ENCODE assay signal across 11 cellular contexts in the genomic region with DNA sequence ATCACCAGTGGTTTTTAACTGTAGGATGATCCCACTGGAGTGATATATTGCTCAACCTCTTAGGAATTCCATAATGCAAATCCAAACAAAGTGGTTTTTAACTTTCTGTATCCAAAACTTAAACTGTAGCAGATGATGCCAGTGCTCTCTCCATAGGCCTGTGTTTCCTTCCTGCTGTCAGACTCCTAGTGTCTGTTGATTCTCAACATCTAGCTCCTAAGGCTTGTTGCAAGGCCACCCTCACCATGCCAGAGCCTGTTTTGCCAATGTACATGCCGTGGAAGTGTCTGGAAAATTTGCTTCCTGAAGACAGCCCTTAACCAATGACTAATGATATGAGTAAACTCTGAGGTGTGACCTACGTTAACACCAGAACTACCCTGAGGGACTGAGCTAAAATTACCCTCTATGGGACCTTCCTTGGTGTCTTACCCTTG. TPM values are rescaled to one million over a fixed set of nuclear protein-coding genes. Genes with fewer than 3 reads are reported as not detected.
DNase-seq lines count a peak whose midpoint lies in the region; ATAC-seq, FAIRE-seq and TF ChIP-seq lines count a peak whose summit lies in the region.
"Had no signal": no experiment of that assay in that cellular context is flagged by ENCODE, and none has a peak within 500 bp of the region (broad histone marks: within the 10 kb centered on the region; RNA-seq: fewer than 3 reads in every experiment).

No MANE protein-coding gene starts in this region.

- H3K27ac ChIP-seq in left lung, result no peak overlapping the region

- no peak for ATAC-seq in left lung
- no peak for ATAC-seq in GM21381 (IDR thresholded peaks at IDR 0.05; ENCODE audit: unreplicated experiment)

- CTCF ChIA-PET in AG04449 (lab: Yijun Ruan, JAX), result interaction anchor here (0.6 to 1.6 kb wide), 3 partner anchors 8 to 13 kb away, joined by 3 to 4 read pairs (median 3); no protein-coding TSS in a partner anchor

- no peaks in the 10 kb centered on the region for H3K4me1 ChIP-seq in left lung

- no peaks in the 10 kb centered on the region for H3K9me3 ChIP-seq in left lung

- no peak for FAIRE-seq in D721Med (lab: Jason Lieb, UNC)

- H3K27me3 Mint-ChIP-seq in activated CD4-positive, alpha-beta T cell treated with anti-CD3 and anti-CD28 coated beads, Interleukin-2, amount 10 ng/mL, durations not matched to agents 24 days and 14 days, result no peaks in the 10 kb centered on the region

- peaks cover 31% of the 10 kb centered on the region for H3K36me3 Mint-ChIP-seq in activated CD4-positive, alpha-beta T cell treated with anti-CD3 and anti-CD28 coated beads, Interleukin-2, amount 10 ng/mL, durations not matched to agents 24 days and 14 days (ENCODE audit: low read depth)

- no peak overlapping the region for H3K4me3 Mint-ChIP-seq in activated CD4-positive, alpha-beta T cell treated with anti-CD3 and anti-CD28 coated beads, Interleukin-2, amount 10 ng/mL, durations not matched to agents 24 days and 14 days
- H3K4me3 Mint-ChIP-seq: activated T-helper 1 cell treated with anti-CD3 and anti-CD28 coated beads, Interleukin-12 subunit alpha, Interleukin-12 subunit beta, Interleukin-2, Interleukin-4 antibody, amounts not matched to agents 30 ng/mL and 10 ng/mL and 1 ng/mL, durations not matched to agents 14 hours and 24 hours and 36 hours had no signal

- peak; percentile 42 for DNase-seq in AG04449 (ENCODE audit: low read depth, low spot score)
- peak; percentile 43 for DNase-seq in HFF-Myc (ENCODE audit: extremely low read depth, low read depth)
- peak; percentile 52 for DNase-seq in astrocyte of the spinal cord (ENCODE audit: low read depth, low spot score)
- peak; percentile 94 for DNase-seq in islet precursor cell
- DNase-seq in left lung, result no peak
- DNase-seq in D721Med (ENCODE audit: insufficient read length, low spot score), result no peak
- DNase-seq in activated CD4-positive, alpha-beta T cell treated with anti-CD3 and anti-CD28 coated beads, Interleukin-2, amount 10 ng/mL, durations not matched to agents 24 days and 14 days, result no peak
- DNase-seq: COR-L47, NCI-H146 had no signal

- TF ChIP-seq CTCF in AG04449 (IDR thresholded peaks at IDR 0.05; ENCODE audit: insufficient read depth, low read length, missing control alignments) (no peak), HFF-Myc (IDR thresholded peaks at IDR 0.05; ENCODE audit: low read depth, low read length, missing control alignments) (no peak), astrocyte of the spinal cord (IDR thresholded peaks at IDR 0.05; ENCODE audit: low read depth, low read length) (no peak), left lung (IDR thresholded peaks at IDR 0.05) (no peak), D721Med (IDR thresholded peaks at IDR 0.05; ENCODE audit: insufficient read depth, missing control alignments) (no peak)

- H3K27me3 ChIP-seq in left lung, result no peaks in the 10 kb centered on the region

- in situ Hi-C loops in astrocyte of the spinal cord (cut with HindIII; ENCODE audit: low sequenced_read_pairs), result no loop called here

- H3K9me3 Mint-ChIP-seq in activated CD4-positive, alpha-beta T cell treated with anti-CD3 and anti-CD28 coated beads, Interleukin-2, amount 10 ng/mL, durations not matched to agents 24 days and 14 days, result no peaks in the 10 kb centered on the region
- H3K9me3 Mint-ChIP-seq: activated T-helper 1 cell treated with anti-CD3 and anti-CD28 coated beads, Interleukin-12 subunit alpha, Interleukin-12 subunit beta, Interleukin-2, Interleukin-4 antibody, amounts not matched to agents 30 ng/mL and 10 ng/mL and 1 ng/mL, durations not matched to agents 14 hours and 24 hours and 36 hours had no signal

- intact Hi-C loops in left lung (cut with DNase I), result no loop called here
- intact Hi-C loops in activated CD4-positive, alpha-beta T cell treated with anti-CD3 and anti-CD28 coated beads, Interleukin-2, amount 10 ng/mL, durations not matched to agents 24 days and 14 days (cut with micrococcal nuclease), result no loop called here

- no peak overlapping the region for H3K4me3 ChIP-seq in AG04449 (ENCODE audit: low read depth, low read length)
- no peak overlapping the region for H3K4me3 ChIP-seq in HFF-Myc (replicated peaks; ENCODE audit: low read depth, low read length)
- no peak overlapping the region for H3K4me3 ChIP-seq in astrocyte of the spinal cord (ENCODE audit: low read depth, low read length)
- no peak overlapping the region for H3K4me3 ChIP-seq in left lung

- POLR2A ChIA-PET in AG04449 (lab: Yijun Ruan, JAX), result no interaction called here

- H3K4me1 Mint-ChIP-seq in activated CD4-positive, alpha-beta T cell treated with anti-CD3 and anti-CD28 coated beads, Interleukin-2, amount 10 ng/mL, durations not matched to agents 24 days and 14 days, result peaks cover 21% of the 10 kb centered on the region

- H3K27ac Mint-ChIP-seq in activated CD4-positive, alpha-beta T cell treated with anti-CD3 and anti-CD28 coated beads, Interleukin-2, amount 10 ng/mL, durations not matched to agents 24 days and 14 days, result no peak overlapping the region

- H3K36me3 ChIP-seq in left lung, result peaks cover 0 to 6% of the 10 kb centered on the region in 2 donors

RNA-seq across cellular contexts. Expression of a gene that starts 39.3 kb away (rescaled TPM):
- 10 to 100 TPM; 28.2 to 39.3 TPM for total RNA-seq in left lung
- 37.2 and 39.3 TPM in 2 replicates for total RNA-seq in activated CD4-positive, alpha-beta T cell treated with anti-CD3 and anti-CD28 coated beads, Interleukin-2, amount 10 ng/mL, durations not matched to agents 24 days and 14 days

Comparison
In these comparisons a context has a peak if more than half of its experiments do, and no peak if none do; other contexts are left out.
1. DNase-seq: peak in AG04449 (single experiment), HFF-Myc (single experiment), astrocyte of the spinal cord (single experiment) and islet precursor cell (single experiment); none in left lung (0 of 2), D721Med (single experiment) and activated CD4-positive, alpha-beta T cell treated with anti-CD3 and anti-CD28 coated beads, Interleukin-2, amount 10 ng/mL, durations not matched to agents 24 days and 14 days (single experiment).